ENCODE assay signal across 1 cellular context in genomic region chr21:43717967-43718871, GRCh38.
TF ChIP-seq lines count a peak whose summit lies in the region.

No MANE protein-coding gene starts in this region.

TF ChIP-seq in K562, 482 proteins besides CTCF, POLR2A, EP300 and RAD21 (continued from another document):
- TF ChIP-seq ARID4B (CRISPR knock-in tag; IDR thresholded peaks at IDR 0.05) (0 out of 2 replicates have a peak, but pooled peaks have one; percentile 23), RBM25 (IDR thresholded peaks at IDR 0.05; ENCODE audit: low read depth, low read length, severe bottlenecking) (no peak), L3MBTL2 (IDR thresholded peaks at IDR 0.05) (peak; percentile 81; the same call in 1 of the 2 replicates), ZNF780A (CRISPR knock-in tag; IDR thresholded peaks at IDR 0.05) (no peak), GTF2E2 (tag; IDR thresholded peaks at IDR 0.05) (no peak), MCM7 (IDR thresholded peaks at IDR 0.05) (no peak), CEBPG (CRISPR knock-in tag; IDR thresholded peaks at IDR 0.05) (peak; percentile 44; the same call in 1 of the 2 replicates), CEBPG (tag; conservative IDR thresholded peaks at IDR 0.05 in 1 of 2, IDR thresholded peaks at IDR 0.05 in 1 of 2) (no peak)
